In genomic region chr2:27007416-27008374, GRCh38 we compare ENCODE assay signal across 28 cellular contexts. TPM values are rescaled to one million over a fixed set of nuclear protein-coding genes. Genes with fewer than 3 reads are reported as not detected.
DNase-seq lines count a peak whose midpoint lies in the region; ATAC-seq, FAIRE-seq and TF ChIP-seq lines count a peak whose summit lies in the region.
"Had no signal": no experiment of that assay in that cellular context is flagged by ENCODE, and none has a peak within 500 bp of the region (broad histone marks: within the 10 kb centered on the region; RNA-seq: fewer than 3 reads in every experiment).

No MANE protein-coding gene starts in this region.

- FAIRE-seq in endothelial cell of umbilical vein (lab: Jason Lieb, UNC) (no peak), GM19239 (lab: Jason Lieb, UNC) (no peak)
- FAIRE-seq: GM12878, H1 had no signal

- no peak overlapping the region for H2BK12ac ChIP-seq in mesenchymal stem cell (ENCODE audit: low read length in 2 of 2)

- H2AFZ ChIP-seq in endothelial cell of umbilical vein (ENCODE audit: low read depth, low read length) (no peak overlapping the region), mesenchymal stem cell (ENCODE audit: low read depth, low read length) (no peak overlapping the region)

- no peaks in the 10 kb centered on the region for H3K9me1 ChIP-seq in endothelial cell of umbilical vein (replicated peaks; ENCODE audit: control insufficient read depth, extremely low read depth, insufficient read depth, low read length)

- peaks cover 25% of the 10 kb centered on the region for H3K27me3 Mint-ChIP-seq in activated CD4-positive, alpha-beta memory T cell treated with anti-CD3 and anti-CD28 coated beads, Interleukin-2, amount 10 ng/mL, durations not matched to agents 7 days and 5 days
- H3K27me3 Mint-ChIP-seq in Calu3 (ENCODE audit: unreplicated experiment): no peaks in the 10 kb centered on the region

- H3K36me3 ChIP-seq in endothelial cell of umbilical vein (ENCODE audit: control insufficient read depth in 2 of 2, extremely low read depth in 1 of 2, insufficient read depth in 2 of 2, low read length in 2 of 2): no peaks in the 10 kb centered on the region
- no peaks in the 10 kb centered on the region for H3K36me3 ChIP-seq in mesenchymal stem cell (ENCODE audit: control insufficient read depth in 1 of 2, insufficient read depth in 2 of 2, low read depth in 1 of 2, low read length in 2 of 2)

- H3K27ac ChIP-seq in endothelial cell of umbilical vein (ENCODE audit: insufficient read depth, low read depth, low read length) (no peak overlapping the region), mesenchymal stem cell (ENCODE audit: low read length, poor library complexity, severe bottlenecking) (no peak overlapping the region)
- H3K27ac ChIP-seq: RWPE1, SK-N-MC had no signal

- H2BK5ac ChIP-seq in mesenchymal stem cell (ENCODE audit: low read depth, low read length, poor library complexity, severe bottlenecking): no peak overlapping the region

- no peaks in the 10 kb centered on the region for H3K9me3 ChIP-seq in endothelial cell of umbilical vein (replicated peaks; ENCODE audit: control insufficient read depth, insufficient read depth, low read length)
- H3K9me3 ChIP-seq in mesenchymal stem cell (ENCODE audit: control insufficient read depth, low read length): no peaks in the 10 kb centered on the region

- no peak overlapping the region for H3K4ac ChIP-seq in mesenchymal stem cell (ENCODE audit: low read depth in 1 of 2, low read length in 2 of 2)

- H3K4me2 ChIP-seq in endothelial cell of umbilical vein (ENCODE audit: insufficient read depth, low read length) (no peak overlapping the region), mesenchymal stem cell (ENCODE audit: low read length, poor library complexity, severe bottlenecking) (no peak overlapping the region)

- no peaks in the 10 kb centered on the region for H3K36me3 Mint-ChIP-seq in activated CD4-positive, alpha-beta memory T cell treated with anti-CD3 and anti-CD28 coated beads, Interleukin-2, amount 10 ng/mL, durations not matched to agents 7 days and 5 days (ENCODE audit: low read depth)
- H3K36me3 Mint-ChIP-seq in Calu3 (ENCODE audit: insufficient read depth, unreplicated experiment): peaks cover 10% of the 10 kb centered on the region

- TF ChIP-seq POLR2A in endothelial cell of umbilical vein (IDR thresholded peaks at IDR 0.05; ENCODE audit: low read depth, low read length): no peak

- H3K9me3 Mint-ChIP-seq in activated CD4-positive, alpha-beta memory T cell treated with anti-CD3 and anti-CD28 coated beads, Interleukin-2, amount 10 ng/mL, durations not matched to agents 7 days and 5 days: no peaks in the 10 kb centered on the region
- H3K9me3 Mint-ChIP-seq in Calu3 (ENCODE audit: low read depth, unreplicated experiment): no peaks in the 10 kb centered on the region
- H3K9me3 Mint-ChIP-seq: CD4-positive, CD25-positive, alpha-beta regulatory T cell; IgD-negative memory B cell had no signal

- dilution Hi-C loops in endothelial cell of umbilical vein (cut with MboI; ENCODE audit: extremely low pct_ligation_motif_present, low sequenced_read_pairs): no loop called here

- no peaks in the 10 kb centered on the region for H4K20me1 ChIP-seq in endothelial cell of umbilical vein (replicated peaks; ENCODE audit: control insufficient read depth, extremely low read depth, insufficient read depth, low read length)

- no peak overlapping the region for H3K23ac ChIP-seq in mesenchymal stem cell (ENCODE audit: low read length in 2 of 2)

- H3K79me1 ChIP-seq in mesenchymal stem cell (replicated peaks; ENCODE audit: low read length, poor library complexity, severe bottlenecking): no peaks in the 10 kb centered on the region

- CTCF ChIA-PET in endothelial cell of umbilical vein (lab: Charles Lee): interaction anchor here (0.6 to 2.2 kb wide), 6 partner anchors 9 to 162 kb away, joined by 3 to 9 read pairs (median 3); no protein-coding TSS in a partner anchor
- CTCF ChIA-PET in activated CD4-positive, alpha-beta memory T cell treated with anti-CD3 and anti-CD28 coated beads, Interleukin-2, amount 10 ng/mL, durations not matched to agents 7 days and 5 days (lab: Charles Lee): interaction anchor here (1.0 kb wide), 1 partner anchor 46 kb away, joined by 3 read pairs; no protein-coding TSS in a partner anchor
- CTCF ChIA-PET in Calu3 (lab: Charles Lee): no interaction called here

- H3K27me3 ChIP-seq in endothelial cell of umbilical vein (ENCODE audit: control insufficient read depth in 2 of 2, insufficient read depth in 2 of 2, low read length in 2 of 2) (no peaks in the 10 kb centered on the region), mesenchymal stem cell (ENCODE audit: control insufficient read depth in 1 of 2, insufficient read depth in 1 of 2, low read length in 2 of 2) (peaks cover 0 to 24% of the 10 kb centered on the region in 2 experiments)

- H3K4me3 ChIP-seq in endothelial cell of umbilical vein (replicated peaks in 1 of 3; ENCODE audit: insufficient read depth in 1 of 3, low read depth in 1 of 3, low read length in 3 of 3) (no peak overlapping the region), mesenchymal stem cell (ENCODE audit: insufficient read depth in 1 of 2, low read depth in 1 of 2, low read length in 2 of 2) (no peak overlapping the region)
- H3K4me3 ChIP-seq: GM12878, SK-N-MC had no signal

- H4K8ac ChIP-seq in mesenchymal stem cell (ENCODE audit: low read length): no peak overlapping the region

- H4K91ac ChIP-seq in mesenchymal stem cell (ENCODE audit: low read length): no peak overlapping the region

- H3K9ac ChIP-seq in endothelial cell of umbilical vein (replicated peaks; ENCODE audit: extremely low read depth, insufficient read depth, low read length) (no peak overlapping the region), mesenchymal stem cell (ENCODE audit: low read length) (no peak overlapping the region)

- DNase-seq in Right ventricle myocardium superior (no peak), left cardiac atrium (no peak), OCI-M2 (lab: John Stamatoyannopoulos, UW; ENCODE audit: unreplicated experiment) (peak; percentile 38), endothelial cell of umbilical vein (ENCODE audit: low read depth, low spot score) (peak; percentile 61), mesenchymal stem cell (peak; percentile 8), GM19239 (ENCODE audit: insufficient read length, low spot score) (no peak), Calu3 (no peak)
- DNase-seq in activated CD4-positive, alpha-beta memory T cell treated with anti-CD3 and anti-CD28 coated beads, Interleukin-2, amount 10 ng/mL, durations not matched to agents 7 days and 5 days: no peak
- DNase-seq: 8988T; ACHN; CD4-positive, CD25-positive, alpha-beta regulatory T cell; COR-L47; EL; GDM1; HCEC 1CT; NCI-H1048; NCI-H1417; NCI-H1694; NCI-H2029 treated with DMSO at 0.1 percent for 48 hours; NCI-H446 treated with DMSO at 0.1 percent for 48 hours; NCI-H526; SIG-M5 had no signal

- H3K18ac ChIP-seq in mesenchymal stem cell (ENCODE audit: low read depth in 1 of 2, low read length in 2 of 2): no peak overlapping the region

- intact Hi-C loops in Right ventricle myocardium superior (cut with DNase I) (no loop called here), left cardiac atrium (cut with DNase I) (no loop called here), endothelial cell of umbilical vein (cut with micrococcal nuclease) (no loop called here), Calu3 (cut with micrococcal nuclease; ENCODE audit: unreplicated experiment) (no loop called here)

- H3K4me1 ChIP-seq in endothelial cell of umbilical vein (ENCODE audit: control insufficient read depth, extremely low read depth, insufficient read depth, low read length) (peaks cover 6% of the 10 kb centered on the region), mesenchymal stem cell (ENCODE audit: control insufficient read depth, insufficient read depth, low read depth, low read length) (peaks cover 4% of the 10 kb centered on the region)

- no peak overlapping the region for H3K14ac ChIP-seq in mesenchymal stem cell (ENCODE audit: low read length in 2 of 2)

- H2AK5ac ChIP-seq in mesenchymal stem cell (ENCODE audit: low read length, severe bottlenecking): no peak overlapping the region

- no peak overlapping the region for H2BK15ac ChIP-seq in mesenchymal stem cell (ENCODE audit: low read depth, poor library complexity, severe bottlenecking)

- H3K27ac Mint-ChIP-seq in activated CD4-positive, alpha-beta memory T cell treated with anti-CD3 and anti-CD28 coated beads, Interleukin-2, amount 10 ng/mL, durations not matched to agents 7 days and 5 days: no peak overlapping the region
- H3K27ac Mint-ChIP-seq in Calu3 (ENCODE audit: unreplicated experiment): no peak overlapping the region
- H3K27ac Mint-ChIP-seq: CD4-positive, CD25-positive, alpha-beta regulatory T cell had no signal

- ATAC-seq in Right ventricle myocardium superior (ENCODE audit: poor library complexity) (peak; percentile 41), left cardiac atrium (no peak)
- ATAC-seq: GM12878, Panc1 had no signal

- H3K4me1 Mint-ChIP-seq in activated CD4-positive, alpha-beta memory T cell treated with anti-CD3 and anti-CD28 coated beads, Interleukin-2, amount 10 ng/mL, durations not matched to agents 7 days and 5 days: peaks cover 7% of the 10 kb centered on the region
- H3K4me1 Mint-ChIP-seq in Calu3 (ENCODE audit: low read depth, unreplicated experiment): peaks cover 36% of the 10 kb centered on the region
- H3K4me1 Mint-ChIP-seq: IgD-negative memory B cell had no signal

- TF ChIP-seq CTCF in endothelial cell of umbilical vein (IDR thresholded peaks at IDR 0.05; ENCODE audit: extremely low read depth in 1 of 2, insufficient read depth in 1 of 2, low read depth in 1 of 2, low read length in 2 of 2) (no peak), Calu3 (IDR thresholded peaks at IDR 0.05; ENCODE audit: unreplicated experiment) (no peak)

- no peaks in the 10 kb centered on the region for H3K79me2 ChIP-seq in endothelial cell of umbilical vein (ENCODE audit: control insufficient read depth, insufficient read depth, low read length)

- WGBS in mesenchymal stem cell: 81% methylated on average over 5 of the region's 8 CpGs

- POLR2A ChIA-PET in endothelial cell of umbilical vein (lab: Charles Lee): no interaction called here
- POLR2A ChIA-PET in activated CD4-positive, alpha-beta memory T cell treated with anti-CD3 and anti-CD28 coated beads, Interleukin-2, amount 10 ng/mL, durations not matched to agents 7 days and 5 days (lab: Charles Lee): no interaction called here

- H2BK120ac ChIP-seq in mesenchymal stem cell (ENCODE audit: low read depth, low read length): no peak overlapping the region

- no peak overlapping the region for H3K4me3 Mint-ChIP-seq in activated CD4-positive, alpha-beta memory T cell treated with anti-CD3 and anti-CD28 coated beads, Interleukin-2, amount 10 ng/mL, durations not matched to agents 7 days and 5 days
- no peak overlapping the region for H3K4me3 Mint-ChIP-seq in Calu3 (ENCODE audit: low read depth, unreplicated experiment)
- H3K4me3 Mint-ChIP-seq: CD4-positive, CD25-positive, alpha-beta regulatory T cell; IgD-negative memory B cell had no signal

- BruUV-seq in endothelial cell of umbilical vein (replicated peaks; lab: Mats Ljungman, UMichigan) (no TSS peak), Calu3 (replicated peaks; lab: Mats Ljungman, UMichigan) (no TSS peak)

RNA-seq across cellular contexts. Expression of gene TMEM214, which starts 25.1 kb away (rescaled TPM):
- total RNA-seq in Right ventricle myocardium superior: 28.2 TPM
- 10 to 100 TPM; 39.1 to 66.5 TPM for total RNA-seq in left cardiac atrium
- 107 and 109 TPM in 2 replicates for total RNA-seq in endothelial cell of umbilical vein
- 163 and 187 TPM in 2 replicates for polyA plus RNA-seq in endothelial cell of umbilical vein
- polyA plus RNA-seq in endothelial cell of umbilical vein (2011; cell fraction: cytosol; rRNA removed): 91.6 and 94.5 TPM in 2 replicates
- polyA plus RNA-seq in endothelial cell of umbilical vein (2011; cell fraction: nucleus; rRNA removed): 250 and 310 TPM in 2 replicates
- 76.9 and 85.2 TPM in 2 replicates for polyA plus RNA-seq in endothelial cell of umbilical vein (2012)
- polyA minus RNA-seq in endothelial cell of umbilical vein: 228 and 237 TPM in 2 replicates
- 62.8 TPM for polyA minus RNA-seq in endothelial cell of umbilical vein (2011; cell fraction: cytosol; rRNA and poly(A)+ RNA removed)
- 115 and 152 TPM in 2 replicates for polyA minus RNA-seq in endothelial cell of umbilical vein (2011; cell fraction: nucleus; rRNA and poly(A)+ RNA removed)
- 110 TPM for polyA plus RNA-seq in mesenchymal stem cell (2013, experiment 1 of 2)
- polyA plus RNA-seq in mesenchymal stem cell (2013, experiment 2 of 2): 107 TPM
- total RNA-seq in activated CD4-positive, alpha-beta memory T cell treated with anti-CD3 and anti-CD28 coated beads, Interleukin-2, amount 10 ng/mL, durations not matched to agents 7 days and 5 days: 10 to 100 TPM; 80.4 to 80.7 TPM
- total RNA-seq in Calu3 (2022): 75.9 and 79.6 TPM in 2 replicates

RNA-seq across cellular contexts. Expression of gene MAPRE3, which starts 37.3 kb away (rescaled TPM):
- total RNA-seq in Right ventricle myocardium superior (57.9 TPM), left cardiac atrium (10 to 100 TPM; 35.3 to 43.1 TPM), endothelial cell of umbilical vein (5.0 and 6.1 TPM in 2 replicates), Calu3 (2022) (11.1 and 13.9 TPM in 2 replicates)
- polyA plus RNA-seq in endothelial cell of umbilical vein: 4.4 and 6.7 TPM in 2 replicates
- 4.5 and 4.6 TPM in 2 replicates for polyA plus RNA-seq in endothelial cell of umbilical vein (2011; cell fraction: cytosol; rRNA removed)
- 24.1 and 25.1 TPM in 2 replicates for polyA plus RNA-seq in endothelial cell of umbilical vein (2011; cell fraction: nucleus; rRNA removed)
- 5.8 and 8.2 TPM in 2 replicates for polyA plus RNA-seq in endothelial cell of umbilical vein (2012)
- 4.5 and 6.8 TPM in 2 replicates for polyA minus RNA-seq in endothelial cell of umbilical vein
- 2.0 TPM for polyA minus RNA-seq in endothelial cell of umbilical vein (2011; cell fraction: cytosol; rRNA and poly(A)+ RNA removed)
- 4.7 and 5.6 TPM in 2 replicates for polyA minus RNA-seq in endothelial cell of umbilical vein (2011; cell fraction: nucleus; rRNA and poly(A)+ RNA removed)
- 22.8 TPM for polyA plus RNA-seq in mesenchymal stem cell (2013, experiment 1 of 2)
- polyA plus RNA-seq in mesenchymal stem cell (2013, experiment 2 of 2): 23.1 TPM
- 1 to 10 TPM; 2.7 TPM for total RNA-seq in activated CD4-positive, alpha-beta memory T cell treated with anti-CD3 and anti-CD28 coated beads, Interleukin-2, amount 10 ng/mL, durations not matched to agents 7 days and 5 days

RNA-seq across cellular contexts. Expression of gene AGBL5, which starts 43.8 kb away (rescaled TPM):
- 6.8 TPM for total RNA-seq in Right ventricle myocardium superior
- total RNA-seq in left cardiac atrium: 10 to 100 TPM in 1 of 2 donors, 1 to 10 TPM in 1; 8.4 to 12.0 TPM
- 27.5 and 28.2 TPM in 2 replicates for total RNA-seq in endothelial cell of umbilical vein
- polyA plus RNA-seq in endothelial cell of umbilical vein: 40.4 and 41.9 TPM in 2 replicates
- 38.6 and 40.2 TPM in 2 replicates for polyA plus RNA-seq in endothelial cell of umbilical vein (2011; cell fraction: cytosol; rRNA removed)
- 29.9 and 30.3 TPM in 2 replicates for polyA plus RNA-seq in endothelial cell of umbilical vein (2011; cell fraction: nucleus; rRNA removed)
- polyA plus RNA-seq in endothelial cell of umbilical vein (2012): 20.9 and 26.2 TPM in 2 replicates
- 51.6 and 62.5 TPM in 2 replicates for polyA minus RNA-seq in endothelial cell of umbilical vein
- 32.7 TPM for polyA minus RNA-seq in endothelial cell of umbilical vein (2011; cell fraction: cytosol; rRNA and poly(A)+ RNA removed)
- 12.9 and 13.8 TPM in 2 replicates for polyA minus RNA-seq in endothelial cell of umbilical vein (2011; cell fraction: nucleus; rRNA and poly(A)+ RNA removed)
- polyA plus RNA-seq in mesenchymal stem cell (2013, experiment 1 of 2): 18.2 TPM
- 17.4 TPM for polyA plus RNA-seq in mesenchymal stem cell (2013, experiment 2 of 2)
- total RNA-seq in activated CD4-positive, alpha-beta memory T cell treated with anti-CD3 and anti-CD28 coated beads, Interleukin-2, amount 10 ng/mL, durations not matched to agents 7 days and 5 days: 10 to 100 TPM; 16.9 to 18.3 TPM
- 20.2 and 25.2 TPM in 2 replicates for total RNA-seq in Calu3 (2022)

Comparison
In these comparisons a context has a peak if more than half of its experiments do, and no peak if none do; other contexts are left out.
1. DNase-seq: peak in OCI-M2 (single experiment), endothelial cell of umbilical vein (single experiment) and mesenchymal stem cell (single experiment); none in Right ventricle myocardium superior (single experiment), left cardiac atrium (single experiment), GM19239 (single experiment), activated CD4-positive, alpha-beta memory T cell treated with anti-CD3 and anti-CD28 coated beads, Interleukin-2, amount 10 ng/mL, durations not matched to agents 7 days and 5 days (single experiment) and Calu3 (single experiment).